Comparison of ENCODE assay signal across 26 cellular contexts in the genomic region with DNA sequence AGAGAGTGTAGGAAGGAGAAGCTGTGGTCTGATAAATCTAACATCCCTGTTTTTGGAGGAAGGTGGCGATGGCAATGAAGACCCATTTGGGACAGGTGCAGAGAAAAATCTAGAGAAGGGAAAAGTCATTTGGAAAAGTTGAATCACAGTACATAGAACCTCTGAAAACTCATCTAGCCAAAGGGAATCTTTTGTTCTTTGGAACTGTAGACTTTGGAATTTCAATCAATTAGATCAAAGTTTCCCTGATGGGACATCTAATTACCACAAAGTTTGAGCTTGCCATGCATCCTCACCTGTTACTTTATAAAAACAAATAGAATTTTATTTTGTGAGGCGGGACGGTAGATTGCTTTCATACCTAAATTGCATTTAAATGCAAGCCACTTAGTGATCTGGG.
"Had no signal": no experiment of that assay in that cellular context is flagged by ENCODE, and none has a peak within 500 bp of the region (broad histone marks: within the 10 kb centered on the region; RNA-seq: fewer than 3 reads in every experiment).

No MANE protein-coding gene starts in this region.

- H3K27me3 ChIP-seq: stomach, suprapubic skin, testis, thyroid gland, tibial artery, tibial nerve, transverse colon, upper lobe of left lung, upper lobe of right lung, uterus, vagina had no signal

- FAIRE-seq: urothelium cell line had no signal

- H3K9me3 ChIP-seq: stomach, suprapubic skin, testis, thoracic aorta, thyroid gland, tibial artery, tibial nerve, transverse colon, upper lobe of left lung, upper lobe of right lung, uterus, vagina had no signal

- H3K36me3 ChIP-seq: stomach, suprapubic skin, thoracic aorta, thyroid gland, tibial artery, transverse colon, upper lobe of left lung, upper lobe of right lung, uterus, vagina had no signal

- DNase-seq: stimulated activated CD4-positive, alpha-beta T cell treated with anti-CD3 and anti-CD28 coated beads, Interleukin-2, amount 100 ng/mL, for 48 hours; stimulated activated CD4-positive, alpha-beta T cell treated with anti-CD3 and anti-CD28 coated beads, Interleukin-4, amount 100 ng/mL, for 1 hour; stimulated activated CD4-positive, alpha-beta T cell treated with anti-CD3 and anti-CD28 coated beads, Interleukin-4, amount 100 ng/mL, for 24 hours; stimulated activated CD4-positive, alpha-beta T cell treated with anti-CD3 and anti-CD28 coated beads, Interleukin-4, amount 100 ng/mL, for 4 hours; stimulated activated CD8-positive, alpha-beta memory T cell treated with anti-CD3 and anti-CD28 coated beads, Interleukin-4, amount 100 ng/mL, for 48 hours; stimulated activated naive B cell treated with anti-CD40 and anti-IgM and Interleukin-4, amounts not matched to agents 10 μg/mL and 1 μg/mL and 100 μg/mL, for 72 hours; stimulated activated naive CD4-positive, alpha-beta T cell; stimulated activated naive CD4-positive, alpha-beta T cell treated with Interleukin-2 at 50 U/mL for 16 hours; stimulated activated naive CD8-positive, alpha-beta T cell treated with anti-CD3 and anti-CD28 coated beads, Interleukin-15, amount 100 ng/mL, for 72 hours; stimulated activated naive CD8-positive, alpha-beta T cell treated with anti-CD3 and anti-CD28 coated beads, Interleukin-15, Interleukin-2, amounts not matched to agents 100 U/mL and 50 U/mL, for 24 hours; stomach; substantia nigra; testis; thyroid gland; tibial artery; transverse colon; trophoblast cell; upper lobe of left lung; upper lobe of right lung; uterus had no signal

- ATAC-seq: stimulated activated memory B cell treated with anti-CD40 and anti-IgM and Interleukin-4, amounts not matched to agents 10 μg/mL and 1 μg/mL and 100 μg/mL, for 72 hours; stimulated activated naive B cell treated with anti-CD40 and anti-IgM and Interleukin-4, amounts not matched to agents 10 μg/mL and 1 μg/mL and 100 μg/mL, for 72 hours; stimulated activated naive CD8-positive, alpha-beta T cell treated with anti-CD3 and anti-CD28 coated beads, Interleukin-15, amount 100 ng/mL, for 72 hours; stimulated activated naive CD8-positive, alpha-beta T cell treated with anti-CD3 and anti-CD28 coated beads, Interleukin-15, Interleukin-2, amounts not matched to agents 100 U/mL and 50 U/mL, for 24 hours; upper lobe of right lung had no signal

- H3K4me1 ChIP-seq: stomach, suprapubic skin, thyroid gland, tibial artery, transverse colon, upper lobe of left lung, upper lobe of right lung, uterus, vagina had no signal

- H3K4me3 ChIP-seq: stomach, suprapubic skin, testis, thoracic aorta, thyroid gland, tibial artery, tibial nerve, transverse colon, upper lobe of left lung, upper lobe of right lung, uterus, vagina had no signal

- H3K27ac ChIP-seq: stomach, suprapubic skin, thoracic aorta, thyroid gland, tibial artery, transverse colon, upper lobe of left lung, upper lobe of right lung, uterus, vagina had no signal
